ENCODE assay signal across 26 cellular contexts in the genomic region with DNA sequence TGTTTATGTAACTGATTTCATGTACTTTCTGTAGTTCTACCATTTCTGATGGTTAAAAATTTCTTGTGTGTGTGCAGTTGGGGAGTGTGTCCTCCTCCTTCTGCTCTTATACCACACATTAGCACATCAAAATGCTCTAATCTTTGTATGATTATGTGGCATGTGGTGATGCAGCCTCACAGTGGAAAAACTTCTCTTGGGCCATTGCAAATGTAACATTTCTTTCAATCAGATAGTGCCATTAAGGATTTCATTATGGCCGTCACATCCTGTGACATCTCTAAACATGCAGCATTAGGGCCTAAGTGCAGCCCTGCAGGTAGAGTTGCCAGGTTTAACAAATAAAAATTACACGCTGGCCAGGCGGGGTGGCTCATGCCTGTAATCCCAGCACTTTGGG. TPM values are rescaled to one million over a fixed set of nuclear protein-coding genes. Genes with fewer than 3 reads are reported as not detected.
DNase-seq lines count a peak whose midpoint lies in the region; ATAC-seq and TF ChIP-seq lines count a peak whose summit lies in the region.
"Had no signal": no experiment of that assay in that cellular context is flagged by ENCODE, and none has a peak within 500 bp of the region (broad histone marks: within the 10 kb centered on the region; RNA-seq: fewer than 3 reads in every experiment).

No MANE protein-coding gene starts in this region.

- H3K27ac Mint-ChIP-seq in natural killer cell treated with Interleukin-12 subunit alpha and Interleukin-12 subunit beta and Interleukin-15 and Interleukin-18, amount 100 ng/mL, for 72 hours, result peak overlapping the region; percentile 27 to 96
- H3K27ac Mint-ChIP-seq in natural killer cell, result no peak overlapping the region
- H3K27ac Mint-ChIP-seq: B cell; CD4-positive, alpha-beta memory T cell; CD4-positive, CD25-positive, alpha-beta regulatory T cell; CD8-positive, alpha-beta memory T cell had no signal

- TF ChIP-seq CTCF in natural killer cell (IDR thresholded peaks at IDR 0.05) (no peak), coronary artery (IDR thresholded peaks at IDR 0.05) (no peak), GM20000 (IDR thresholded peaks at IDR 0.05; ENCODE audit: extremely low read depth, missing control alignments) (no peak), tibial nerve (IDR thresholded peaks at IDR 0.05) (no peak)

- no peaks in the 10 kb centered on the region for H3K36me3 Mint-ChIP-seq in natural killer cell treated with Interleukin-12 subunit alpha and Interleukin-12 subunit beta and Interleukin-15 and Interleukin-18, amount 100 ng/mL, for 72 hours
- no peaks in the 10 kb centered on the region for H3K36me3 Mint-ChIP-seq in natural killer cell
- H3K36me3 Mint-ChIP-seq: CD4-positive, alpha-beta memory T cell; CD4-positive, CD25-positive, alpha-beta regulatory T cell; CD8-positive, alpha-beta memory T cell had no signal

- peak overlapping the region; percentile 10 for H3K4me3 Mint-ChIP-seq in natural killer cell treated with Interleukin-12 subunit alpha and Interleukin-12 subunit beta and Interleukin-15 and Interleukin-18, amount 100 ng/mL, for 72 hours
- H3K4me3 Mint-ChIP-seq in natural killer cell, result no peak overlapping the region
- H3K4me3 Mint-ChIP-seq: B cell; CD4-positive, alpha-beta memory T cell; CD4-positive, CD25-positive, alpha-beta regulatory T cell; CD8-positive, alpha-beta memory T cell had no signal

- H3K4me1 ChIP-seq in tibial nerve, result no peaks in the 10 kb centered on the region

- ATAC-seq in natural killer cell treated with Interleukin-12 subunit alpha and Interleukin-12 subunit beta and Interleukin-15 and Interleukin-18, amount 100 ng/mL, for 72 hours, result no peak
- no peak for ATAC-seq in natural killer cell
- no peak for ATAC-seq in HG03439 (IDR thresholded peaks at IDR 0.05; ENCODE audit: unreplicated experiment)
- ATAC-seq: A549, GM12878 had no signal

- no peaks in the 10 kb centered on the region for H3K9me3 ChIP-seq in tibial nerve
- H3K9me3 ChIP-seq: A549 had no signal

- WGBS in tibial nerve, 2 donors, result 88 to 100% methylated on average over 3 of the region's 3 CpGs

- H3K4me1 Mint-ChIP-seq in natural killer cell treated with Interleukin-12 subunit alpha and Interleukin-12 subunit beta and Interleukin-15 and Interleukin-18, amount 100 ng/mL, for 72 hours (ENCODE audit: low read depth in 2 of 2), result peaks cover 30 to 38% of the 10 kb centered on the region in 2 donors
- peaks cover 15% of the 10 kb centered on the region in 2 donors for H3K4me1 Mint-ChIP-seq in natural killer cell
- H3K4me1 Mint-ChIP-seq: CD4-positive, CD25-positive, alpha-beta regulatory T cell had no signal

- no peak for DNase-seq in natural killer cell treated with Interleukin-12 subunit alpha and Interleukin-12 subunit beta and Interleukin-15 and Interleukin-18, amount 100 ng/mL, for 72 hours (ENCODE audit: low spot score)
- no peak for DNase-seq in natural killer cell
- peak; percentile 38 for DNase-seq in coronary artery (ENCODE audit: low spot score)
- peak; percentile 9 for DNase-seq in islet precursor cell
- DNase-seq in GM20000 (ENCODE audit: low spot score), result no peak
- DNase-seq in tibial nerve (ENCODE audit: low spot score in 2 of 2), result no peak
- DNase-seq: AML-193; C1 segment of cervical spinal cord; CD4-positive, alpha-beta memory T cell; CD4-positive, CD25-positive, alpha-beta regulatory T cell; CD8-positive, alpha-beta memory T cell; COR-L47; DMS 273 treated with DMSO at 0.1 percent for 48 hours; DMS153; DMS53; DMS79; DND-41; EL; GDM1 had no signal

- no peaks in the 10 kb centered on the region for H3K27me3 Mint-ChIP-seq in natural killer cell treated with Interleukin-12 subunit alpha and Interleukin-12 subunit beta and Interleukin-15 and Interleukin-18, amount 100 ng/mL, for 72 hours
- no peaks in the 10 kb centered on the region for H3K27me3 Mint-ChIP-seq in natural killer cell (ENCODE audit: low read depth in 2 of 2)
- H3K27me3 Mint-ChIP-seq: B cell; CD4-positive, alpha-beta memory T cell; CD8-positive, alpha-beta memory T cell had no signal

- H3K4me3 ChIP-seq in coronary artery, result no peak overlapping the region
- no peak overlapping the region for H3K4me3 ChIP-seq in tibial nerve
- H3K4me3 ChIP-seq: A549, GM12878 had no signal

- intact Hi-C loops in natural killer cell (cut with micrococcal nuclease), result no loop called here

- TF ChIP-seq EP300 in tibial nerve (IDR thresholded peaks at IDR 0.05), result no peak

- H3K36me3 ChIP-seq in tibial nerve, result no peaks in the 10 kb centered on the region

- H3K27me3 ChIP-seq in tibial nerve, result no peaks in the 10 kb centered on the region

- H3K27ac ChIP-seq in coronary artery (no peak overlapping the region), tibial nerve (no peak overlapping the region)
- H3K27ac ChIP-seq: 22Rv1 had no signal

- no peak for TF ChIP-seq POLR2A in tibial nerve (IDR thresholded peaks at IDR 0.05)

- H3K9me3 Mint-ChIP-seq in natural killer cell treated with Interleukin-12 subunit alpha and Interleukin-12 subunit beta and Interleukin-15 and Interleukin-18, amount 100 ng/mL, for 72 hours, result no peaks in the 10 kb centered on the region
- H3K9me3 Mint-ChIP-seq in natural killer cell, result no peaks in the 10 kb centered on the region
- H3K9me3 Mint-ChIP-seq: CD4-positive, CD25-positive, alpha-beta regulatory T cell; CD8-positive, alpha-beta memory T cell had no signal

RNA-seq across cellular contexts. Expression of gene ALOX5AP, which starts 24.9 kb away (rescaled TPM):
- total RNA-seq in natural killer cell treated with Interleukin-12 subunit alpha and Interleukin-12 subunit beta and Interleukin-15 and Interleukin-18, amount 100 ng/mL, for 72 hours, result 100 to 1,000 TPM in 1 of 2 donors, 10 to 100 TPM in 1; 49.8 to 173 TPM
- total RNA-seq in natural killer cell (100 to 1,000 TPM in 2 of 3 donors, 10 to 100 TPM in 1; 83.9 to 150 (median 114) TPM), tibial nerve (10 to 100 TPM; 25.3 to 41.4 (median 33.1) TPM)
- total RNA-seq: A172, G401 had no signal

Comparison
In these comparisons a context has a peak if more than half of its experiments do, and no peak if none do; other contexts are left out.
1. H3K27ac Mint-ChIP-seq: peak in natural killer cell treated with Interleukin-12 subunit alpha and Interleukin-12 subunit beta and Interleukin-15 and Interleukin-18, amount 100 ng/mL, for 72 hours (2 of 2); none in natural killer cell (0 of 2).
2. DNase-seq: peak in coronary artery (single experiment) and islet precursor cell (single experiment); none in natural killer cell treated with Interleukin-12 subunit alpha and Interleukin-12 subunit beta and Interleukin-15 and Interleukin-18, amount 100 ng/mL, for 72 hours (single experiment), natural killer cell (single experiment), GM20000 (single experiment) and tibial nerve (0 of 2).